In the genomic region with DNA sequence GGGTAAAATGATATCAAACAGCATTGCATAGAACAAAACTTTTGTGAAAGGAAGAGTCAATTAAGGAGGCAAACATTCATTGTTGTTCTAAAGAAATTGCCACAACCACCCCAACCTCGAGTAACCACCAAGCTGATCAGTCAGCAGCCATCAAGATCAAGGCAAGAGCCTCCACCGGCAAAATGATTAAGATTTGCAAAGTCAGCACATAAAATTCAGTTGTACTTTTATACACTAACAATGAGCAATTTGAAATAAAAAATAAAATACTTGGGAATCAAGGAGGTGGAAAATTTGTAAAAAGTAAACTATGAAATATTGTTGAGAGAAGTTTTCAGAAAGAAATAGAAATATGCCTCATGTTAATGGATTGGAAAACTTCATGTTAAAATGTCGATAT, we compare ENCODE assay signal across 27 cellular contexts.
"Had no signal": no experiment of that assay in that cellular context is flagged by ENCODE, and none has a peak within 500 bp of the region (broad histone marks: within the 10 kb centered on the region; RNA-seq: fewer than 3 reads in every experiment).

No MANE protein-coding gene starts in this region.

- H3K4me1 ChIP-seq: colonic mucosa, esophagus squamous epithelium, gastrocnemius medialis, heart right ventricle, left lung, lower lobe of right lung had no signal

- FAIRE-seq: endometrium, islet of Langerhans, keratinocyte had no signal

- H3K27me3 ChIP-seq: colonic mucosa, esophagus squamous epithelium, gastrocnemius medialis, heart right ventricle, left lung had no signal

- H3K27me3 Mint-ChIP-seq: dendritic cell treated with granulocyte-macrophage colony-stimulating factor and Interleukin-4, amounts not matched to agents 40 ng/mL and 50 ng/mL, for 4 days; effector memory CD8-positive, alpha-beta T cell had no signal

- H3K27ac Mint-ChIP-seq: dendritic cell treated with granulocyte-macrophage colony-stimulating factor and Interleukin-4, amounts not matched to agents 40 ng/mL and 50 ng/mL, for 4 days; effector memory CD8-positive, alpha-beta T cell; endodermal cell; mesothelial cell of epicardium had no signal

- DNase-seq: colonic mucosa; cortex of kidney; effector CD8-positive, alpha-beta T cell; effector memory CD8-positive, alpha-beta T cell; endodermal cell; erythroblast; esophagus squamous epithelium; foreskin fibroblast; foreskin melanocyte; gastrocnemius medialis; glutamatergic neuron; head of caudate nucleus; heart right ventricle; hippocampal formation; left cardiac atrium; left lung; left ventricle myocardium superior; lower lobe of right lung; mesenchymal stem cell; mucosa of descending colon had no signal

- H3K4me3 Mint-ChIP-seq: dendritic cell treated with granulocyte-macrophage colony-stimulating factor and Interleukin-4, amounts not matched to agents 40 ng/mL and 50 ng/mL, for 4 days; effector memory CD8-positive, alpha-beta T cell; endodermal cell; mesothelial cell of epicardium had no signal

- H3K4me3 ChIP-seq: colonic mucosa, esophagus squamous epithelium, gastrocnemius medialis, heart right ventricle, left lung, lower lobe of right lung, mucosa of descending colon had no signal

- H3K9me3 ChIP-seq: colonic mucosa, gastrocnemius medialis had no signal

- H3K27ac ChIP-seq: colonic mucosa, epithelial cell of prostate, esophagus squamous epithelium, gastrocnemius medialis, heart right ventricle, left lung, lower lobe of right lung had no signal

- ATAC-seq: effector memory CD8-positive, alpha-beta T cell; esophagus mucosa; gastrocnemius medialis; heart right ventricle; left cardiac atrium; left lung; left ventricle myocardium superior; lower lobe of right lung; mucosa of descending colon had no signal

- H3K36me3 ChIP-seq: colonic mucosa, esophagus squamous epithelium, gastrocnemius medialis, heart right ventricle, left lung, lower lobe of right lung had no signal
